ENCODE assay signal across 8 cellular contexts in genomic region chr7:95476904-95477594, GRCh38. TPM values are rescaled to one million over a fixed set of nuclear protein-coding genes. Genes with fewer than 3 reads are reported as not detected.
DNase-seq lines count a peak whose midpoint lies in the region; ATAC-seq and TF ChIP-seq lines count a peak whose summit lies in the region.

No MANE protein-coding gene starts in this region.

- no peak overlapping the region for H3K27ac ChIP-seq in GM23338 (ENCODE audit: low read depth)

- H4K20me1 ChIP-seq in GM23338 (replicated peaks; ENCODE audit: insufficient read depth) = no peaks in the 10 kb centered on the region

- no peaks in the 10 kb centered on the region for H3K27me3 ChIP-seq in GM23338 (ENCODE audit: insufficient read depth)

- TF ChIP-seq CTCF in GM23338 (conservative IDR thresholded peaks at IDR 0.05; ENCODE audit: low read depth in 2 of 2) (peak; percentile 84 to 94), LNCaP clone FGC (IDR thresholded peaks at IDR 0.05; ENCODE audit: control insufficient read depth, extremely low read depth, insufficient read depth) (peak; percentile 78), glutamatergic neuron (IDR thresholded peaks at IDR 0.05; ENCODE audit: partially characterized antibody, unreplicated experiment) (peak; percentile 75)

- ATAC-seq in GM23338 (peak; percentile 65), HG02840 (IDR thresholded peaks at IDR 0.05; ENCODE audit: low FRiP score, unreplicated experiment) (no peak)

- peak; percentile 68 for DNase-seq in EH (ENCODE audit: low read depth)
- DNase-seq in GM23338 (ENCODE audit: low spot score) = peak; percentile 86
- DNase-seq in LNCaP clone FGC (ENCODE audit: low read depth) = peak; percentile 39
- DNase-seq in RPMI8226 = peak; percentile 77
- DNase-seq in activated naive CD4-positive, alpha-beta T cell treated with anti-CD3 and anti-CD28 coated beads, Interleukin-2, amount 50 U/mL, for 16 hours = peak; percentile 42
- peak; percentile 63 for DNase-seq in glutamatergic neuron
- peak in 8 of 10 donors; percentile 16 to 86 (median 69) for DNase-seq in posterior cingulate gyrus

- H3K9me2 ChIP-seq in GM23338 (ENCODE audit: insufficient read depth) = 0 out of 2 replicates have a peak, but pooled peaks cover under 1% of the 10 kb centered on the region

- H3K36me3 ChIP-seq in GM23338 (ENCODE audit: insufficient read depth) = no peaks in the 10 kb centered on the region

- no peaks in the 10 kb centered on the region for H3K79me2 ChIP-seq in GM23338 (replicated peaks; ENCODE audit: insufficient read depth)

- peak overlapping the region; percentile 33; the same call in 1 of the 2 replicates for H3K4me2 ChIP-seq in GM23338

- 0 out of 2 replicates have a peak, but pooled peaks cover 5% of the 10 kb centered on the region for H3K4me1 ChIP-seq in GM23338 (ENCODE audit: insufficient read depth)

- H3K9me3 Mint-ChIP-seq in GM23338 = no peaks in the 10 kb centered on the region
- H3K9me3 Mint-ChIP-seq in glutamatergic neuron (ENCODE audit: unreplicated experiment) = peaks cover 2% of the 10 kb centered on the region

- H3K36me3 Mint-ChIP-seq in GM23338 (ENCODE audit: low read depth) = no peaks in the 10 kb centered on the region
- no peaks in the 10 kb centered on the region for H3K36me3 Mint-ChIP-seq in glutamatergic neuron (ENCODE audit: unreplicated experiment)

- H3K27ac Mint-ChIP-seq in GM23338 (no peak overlapping the region), glutamatergic neuron (ENCODE audit: unreplicated experiment) (peak overlapping the region; percentile 82)

- H3K4me1 Mint-ChIP-seq in GM23338 (peaks cover 12% of the 10 kb centered on the region), glutamatergic neuron (ENCODE audit: low read depth, unreplicated experiment) (peaks cover 59% of the 10 kb centered on the region)

- H3K4me3 Mint-ChIP-seq in GM23338 = no peak overlapping the region
- H3K4me3 Mint-ChIP-seq in glutamatergic neuron (ENCODE audit: unreplicated experiment) = no peak overlapping the region

- no peaks in the 10 kb centered on the region for H3F3A ChIP-seq in GM23338 (replicated peaks; ENCODE audit: low read depth)

- no peak overlapping the region for H3K4me3 ChIP-seq in GM23338
- H3K4me3 ChIP-seq in LNCaP clone FGC (ENCODE audit: low read depth, low read length) = no peak overlapping the region

- H3K27me3 Mint-ChIP-seq in GM23338 (ENCODE audit: insufficient read depth, low read depth, poor library complexity) (no peaks in the 10 kb centered on the region), glutamatergic neuron (ENCODE audit: unreplicated experiment) (no peaks in the 10 kb centered on the region)

- H2AFZ ChIP-seq in GM23338 = peak overlapping the region; percentile 4; the same call in 1 of the 2 replicates

- intact Hi-C loops in posterior cingulate gyrus (cut with DNase I) = loop anchor here (1.0 to 10.0 kb wide), 3 partner anchors 120 to 1030 kb away; no protein-coding TSS in a partner anchor

TF ChIP-seq in GM23338, 12 proteins besides CTCF, POLR2A, EP300 and RAD21:
- TF ChIP-seq ZNF462 (CRISPR knock-in tag; IDR thresholded peaks at IDR 0.05) (no peak), EZH2 (IDR thresholded peaks at IDR 0.05; ENCODE audit: low read depth, unreplicated experiment) (no peak), ZNF114 (CRISPR knock-in tag; IDR thresholded peaks at IDR 0.05) (no peak), POLR2AphosphoS5 (IDR thresholded peaks at IDR 0.05; ENCODE audit: low read depth) (no peak)

RNA-seq across cellular contexts. Expression of gene ASB4, which starts 8.7 kb away (rescaled TPM):
- total RNA-seq in GM23338 (2014; rRNA removed; shearing (Covaris generic)) = not detected in 2 replicates
- not detected in 2 replicates for polyA plus RNA-seq in GM23338 (2016; fragmentation: Nextera tagmentation; extraction: Ambion mirVana)
- not detected for total RNA-seq in glutamatergic neuron (ENCODE audit: unreplicated experiment)

RNA-seq across cellular contexts. Expression of gene PON2, which starts 42.2 kb away (rescaled TPM):
- total RNA-seq in GM23338 (2014; rRNA removed; shearing (Covaris generic)) = 30.8 and 39.4 TPM in 2 replicates
- 29.3 and 42.4 TPM in 2 replicates for polyA plus RNA-seq in GM23338 (2016; fragmentation: Nextera tagmentation; extraction: Ambion mirVana)
- 55.7 TPM for total RNA-seq in glutamatergic neuron (ENCODE audit: unreplicated experiment)
